8 cellular contexts compared by ENCODE assay signal in genomic region chr13:51729853-51730553, GRCh38.
DNase-seq lines count a peak whose midpoint lies in the region; ATAC-seq and TF ChIP-seq lines count a peak whose summit lies in the region.

No MANE protein-coding gene starts in this region.

- H3K4me1 ChIP-seq in colonic mucosa, result no peaks in the 10 kb centered on the region
- H3K4me1 ChIP-seq in muscle layer of colon (ENCODE audit: insufficient read depth, low read length), result peaks cover 24% of the 10 kb centered on the region
- peaks cover 0 to 74% (median 15%) of the 10 kb centered on the region in 4 donors for H3K4me1 ChIP-seq in tibial nerve
- no peaks in the 10 kb centered on the region for H3K4me1 ChIP-seq in H9 (ENCODE audit: insufficient read depth, low read length)

- H3K4me3 ChIP-seq in colonic mucosa (no peak overlapping the region), muscle layer of colon (ENCODE audit: low read depth in 1 of 2, low read length in 2 of 2) (peak overlapping the region; percentile 9 to 32), tibial nerve (peak overlapping the region in 1 of 4 donors; percentile 25)

- H3K36me3 ChIP-seq in colonic mucosa, result no peaks in the 10 kb centered on the region
- H3K36me3 ChIP-seq in muscle layer of colon (ENCODE audit: insufficient read depth, low read length), result no peaks in the 10 kb centered on the region
- peaks cover 0 to 4% (median 0%) of the 10 kb centered on the region in 3 donors for H3K36me3 ChIP-seq in tibial nerve

- H3K79me2 ChIP-seq in H9 (ENCODE audit: insufficient read depth, low read length), result no peaks in the 10 kb centered on the region; the same call in 1 of the 2 replicates

- no peak overlapping the region for H4K8ac ChIP-seq in H9 (replicated peaks; ENCODE audit: insufficient read length, low read depth, low read length)

- no peaks in the 10 kb centered on the region for H3K9me3 ChIP-seq in colonic mucosa
- H3K9me3 ChIP-seq in muscle layer of colon (ENCODE audit: low read length), result no peaks in the 10 kb centered on the region
- no peaks in the 10 kb centered on the region for H3K9me3 ChIP-seq in tibial nerve
- no peaks in the 10 kb centered on the region for H3K9me3 ChIP-seq in H9 (ENCODE audit: control insufficient read depth, low read depth, low read length)

- H3K56ac ChIP-seq in H9 (ENCODE audit: insufficient read length, low read depth, low read length), result no peak overlapping the region

- TF ChIP-seq CTCF in colonic mucosa (IDR thresholded peaks at IDR 0.05) (no peak), tibial nerve (IDR thresholded peaks at IDR 0.05) (no peak), H9 (conservative IDR thresholded peaks at IDR 0.05) (no peak)

- DNase-seq in activated CD4-positive, alpha-beta T cell treated with anti-CD3 and anti-CD28 coated beads for 36 hours, result peak; percentile 75
- no peak for DNase-seq in activated CD4-positive, alpha-beta T cell treated with anti-CD3 and anti-CD28 coated beads, Interleukin-2, amount 50 U/mL, for 1 hour
- DNase-seq in colonic mucosa (no peak), tibial nerve (ENCODE audit: low spot score in 2 of 2) (no peak), H9 (no peak)

- no peak overlapping the region for H3K14ac ChIP-seq in H9 (ENCODE audit: insufficient read depth, low read length)

- H3K18ac ChIP-seq in H9 (ENCODE audit: insufficient read length, low read depth, low read length), result no peak overlapping the region

- H2AFZ ChIP-seq in H9 (ENCODE audit: low read length), result no peak overlapping the region

- no peak overlapping the region for H2BK12ac ChIP-seq in H9 (ENCODE audit: insufficient read length, low read depth, low read length)

- no peaks in the 10 kb centered on the region for H3K27me3 Mint-ChIP-seq in activated CD4-positive, alpha-beta T cell treated with anti-CD3 and anti-CD28 coated beads for 36 hours
- H3K27me3 Mint-ChIP-seq in H9 (ENCODE audit: low read depth), result no peaks in the 10 kb centered on the region

- H3K36me3 Mint-ChIP-seq in activated CD4-positive, alpha-beta T cell treated with anti-CD3 and anti-CD28 coated beads for 36 hours (ENCODE audit: low read depth), result peaks cover 8% of the 10 kb centered on the region
- H3K36me3 Mint-ChIP-seq in H9 (ENCODE audit: insufficient read depth in 1 of 3, low read depth in 3 of 3), result peaks cover 4 to 13% (median 11%) of the 10 kb centered on the region in 3 experiments; a peak in 6 of 7 replicates

- H3K4me1 Mint-ChIP-seq in activated CD4-positive, alpha-beta T cell treated with anti-CD3 and anti-CD28 coated beads for 36 hours, result peaks cover 3% of the 10 kb centered on the region
- peaks cover 6 to 7% of the 10 kb centered on the region in 2 experiments for H3K4me1 Mint-ChIP-seq in H9

- no peak overlapping the region for H3K23ac ChIP-seq in H9 (ENCODE audit: insufficient read length, low read depth, low read length)

- no peaks in the 10 kb centered on the region for H3K23me2 ChIP-seq in H9 (ENCODE audit: insufficient read length, low read depth, low read length, poor library complexity, severe bottlenecking)

- H3K27me3 ChIP-seq in colonic mucosa (no peaks in the 10 kb centered on the region), muscle layer of colon (ENCODE audit: control insufficient read depth in 1 of 2, insufficient read depth in 2 of 2, low read length in 2 of 2) (no peaks in the 10 kb centered on the region), tibial nerve (no peaks in the 10 kb centered on the region), H9 (ENCODE audit: insufficient read depth, low read length) (no peaks in the 10 kb centered on the region)

- no peak overlapping the region for H2BK5ac ChIP-seq in H9 (ENCODE audit: insufficient read length, low read length)

- POLR2A ChIA-PET in activated CD4-positive, alpha-beta T cell treated with anti-CD3 and anti-CD28 coated beads for 36 hours (lab: Charles Lee), result no interaction called here

- H2BK120ac ChIP-seq in H9 (ENCODE audit: low read depth, low read length, poor library complexity, severe bottlenecking), result no peak overlapping the region

- no peak overlapping the region for H2BK15ac ChIP-seq in H9 (ENCODE audit: low read depth, low read length)

- 38 to 50% methylated on average over 11 of the region's 11 CpGs for WGBS in tibial nerve, 2 donors
- no CpG with 5 or more reads among the region's 11 CpGs for WGBS in H9 (ENCODE audit: extremely low coverage, insufficient read length, low lambda C conversion rate)

- no peak overlapping the region for H3K9ac ChIP-seq in colonic mucosa (ENCODE audit: low read depth in 2 of 2, low read length in 2 of 2)
- H3K9ac ChIP-seq in muscle layer of colon (ENCODE audit: low read length), result no peak overlapping the region
- H3K9ac ChIP-seq in H9 (ENCODE audit: extremely low read depth, insufficient read length, low read length), result no peak overlapping the region

- CTCF ChIA-PET in activated CD4-positive, alpha-beta T cell treated with anti-CD3 and anti-CD28 coated beads for 36 hours (lab: Charles Lee), result interaction anchor here (0.6 to 1.2 kb wide), 2 partner anchors 11 to 66 kb away, joined by 3 to 4 read pairs; no protein-coding TSS in a partner anchor

- H3K4ac ChIP-seq in H9 (ENCODE audit: low read depth, low read length), result no peak overlapping the region

- H2BK20ac ChIP-seq in H9 (ENCODE audit: low read depth, low read length, poor library complexity, severe bottlenecking), result no peak overlapping the region

- no peak overlapping the region for H3K4me2 ChIP-seq in H9 (ENCODE audit: insufficient read depth, insufficient read length, low read length)

- H3K27ac ChIP-seq in colonic mucosa (peak overlapping the region; percentile 19), muscle layer of colon (ENCODE audit: low read depth, low read length) (peak overlapping the region; percentile 21), tibial nerve (peak overlapping the region; percentile 5 to 87 (median 76)), H9 (ENCODE audit: insufficient read length, low read depth, low read length) (no peak overlapping the region)

- H3T11ph ChIP-seq in H9 (ENCODE audit: low read length), result no peak overlapping the region

- TF ChIP-seq EP300 in tibial nerve (IDR thresholded peaks at IDR 0.05), result peak in 1 of 2 donors; percentile 47

- H4K5ac ChIP-seq in H9 (ENCODE audit: insufficient read length, low read depth, low read length), result no peak overlapping the region

- intact Hi-C loops in activated CD4-positive, alpha-beta T cell treated with anti-CD3 and anti-CD28 coated beads for 36 hours (cut with DNase I, micrococcal nuclease), result loop anchor here in 1 of 2 experiments (5.0 kb wide), 1 partner anchor 278 kb away; the partner anchor contains the start of gene INTS6
- intact Hi-C loops in colonic mucosa (cut with DNase I), result no loop called here

- no peak overlapping the region for H2AK5ac ChIP-seq in H9 (ENCODE audit: insufficient read length, low read length)

- H3K79me1 ChIP-seq in H9 (ENCODE audit: insufficient read depth, low read depth, low read length, poor library complexity, severe bottlenecking), result no peaks in the 10 kb centered on the region

- no peak overlapping the region for H3K27ac Mint-ChIP-seq in activated CD4-positive, alpha-beta T cell treated with anti-CD3 and anti-CD28 coated beads for 36 hours
- no peak overlapping the region for H3K27ac Mint-ChIP-seq in H9

- H4K20me1 ChIP-seq in H9 (ENCODE audit: control insufficient read depth, insufficient read depth, insufficient read length), result peaks cover 3% of the 10 kb centered on the region

- no peak for TF ChIP-seq POLR2A in tibial nerve (IDR thresholded peaks at IDR 0.05)

- ATAC-seq in activated CD4-positive, alpha-beta T cell treated with anti-CD3 and anti-CD28 coated beads for 36 hours, result peak; percentile 89
- ATAC-seq in GM19395 (IDR thresholded peaks at IDR 0.05; ENCODE audit: unreplicated experiment) (no peak), HG03354 (IDR thresholded peaks at IDR 0.05; ENCODE audit: poor library complexity, severe bottlenecking, unreplicated experiment) (no peak)

- H3K4me3 Mint-ChIP-seq in activated CD4-positive, alpha-beta T cell treated with anti-CD3 and anti-CD28 coated beads for 36 hours, result no peak overlapping the region
- H3K4me3 Mint-ChIP-seq in H9, result no peak overlapping the region

- H4K91ac ChIP-seq in H9 (ENCODE audit: insufficient read length, low read depth, low read length), result no peak overlapping the region

- H3K9me3 Mint-ChIP-seq in activated CD4-positive, alpha-beta T cell treated with anti-CD3 and anti-CD28 coated beads for 36 hours (ENCODE audit: low read depth), result no peaks in the 10 kb centered on the region
- no peaks in the 10 kb centered on the region for H3K9me3 Mint-ChIP-seq in H9
